1 cellular context compared by ENCODE assay signal in the genomic region with DNA sequence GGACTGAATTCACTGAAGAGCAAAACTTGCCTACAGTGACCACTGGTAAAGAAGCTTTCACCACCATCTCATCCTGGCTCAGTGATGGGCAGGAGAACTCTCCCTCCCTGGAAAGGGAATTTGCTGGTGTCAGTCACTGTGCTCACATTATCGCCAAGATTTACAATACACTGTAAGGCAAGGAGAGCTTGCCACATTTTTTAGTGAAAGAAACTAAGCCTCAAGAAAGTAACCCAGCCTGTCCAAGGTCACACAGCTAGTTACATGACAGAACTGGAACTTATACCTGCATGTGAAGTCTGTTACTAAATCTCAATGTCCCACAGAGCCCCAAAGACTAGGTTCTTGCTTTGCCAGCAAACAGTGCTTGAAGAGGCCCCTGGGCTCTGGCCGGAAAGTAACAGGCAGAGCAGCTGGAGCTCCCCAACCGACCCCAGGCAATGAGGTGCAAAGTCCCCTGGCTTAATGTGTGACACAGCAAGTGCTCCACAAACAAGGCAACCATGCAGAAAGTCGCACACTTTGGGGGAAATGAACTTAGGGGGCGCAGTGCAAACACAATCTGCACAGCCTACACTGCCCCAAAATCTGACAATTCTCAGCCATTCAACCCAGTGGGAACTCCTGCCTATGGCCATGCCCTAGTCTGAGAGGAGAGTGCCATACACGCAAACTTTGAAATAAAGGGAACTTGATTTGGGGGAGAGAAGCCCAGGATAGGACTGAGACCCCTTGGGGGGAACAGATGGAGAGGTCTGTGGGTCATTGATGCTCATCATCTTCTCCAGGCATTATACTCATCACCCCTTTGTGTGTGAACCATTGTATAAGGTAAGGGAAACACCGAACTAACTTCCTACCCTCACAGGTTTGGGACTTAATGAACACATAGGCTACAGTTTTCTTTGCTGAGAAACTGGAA.
TF ChIP-seq lines count a peak whose summit lies in the region.

No MANE protein-coding gene starts in this region.

TF ChIP-seq in liver, 16 proteins besides CTCF, POLR2A, EP300 and RAD21 (continued from another document):
- TF ChIP-seq, protein P1, sequence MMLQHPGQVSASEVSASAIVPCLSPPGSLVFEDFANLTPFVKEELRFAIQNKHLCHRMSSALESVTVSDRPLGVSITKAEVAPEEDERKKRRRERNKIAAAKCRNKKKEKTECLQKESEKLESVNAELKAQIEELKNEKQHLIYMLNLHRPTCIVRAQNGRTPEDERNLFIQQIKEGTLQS (IDR thresholded peaks at IDR 0.05) = no peak
- TF ChIP-seq NR2F2 (IDR thresholded peaks at IDR 0.05) (no peak), HNF4G (IDR thresholded peaks at IDR 0.05) (peak; percentile 50), YY1 (IDR thresholded peaks at IDR 0.05) (no peak), TAF1 (conservative IDR thresholded peaks at IDR 0.05) (no peak), GABPA (IDR thresholded peaks at IDR 0.05 in 1 of 2, conservative IDR thresholded peaks at IDR 0.05 in 1 of 2) (no peak), FOXA2 (IDR thresholded peaks at IDR 0.05) (no peak), RXRA (IDR thresholded peaks at IDR 0.05) (peak; percentile 45 to 53), SP1 (IDR thresholded peaks at IDR 0.05) (peak; percentile 52)
